9 cellular contexts compared by ENCODE assay signal in the genomic region with DNA sequence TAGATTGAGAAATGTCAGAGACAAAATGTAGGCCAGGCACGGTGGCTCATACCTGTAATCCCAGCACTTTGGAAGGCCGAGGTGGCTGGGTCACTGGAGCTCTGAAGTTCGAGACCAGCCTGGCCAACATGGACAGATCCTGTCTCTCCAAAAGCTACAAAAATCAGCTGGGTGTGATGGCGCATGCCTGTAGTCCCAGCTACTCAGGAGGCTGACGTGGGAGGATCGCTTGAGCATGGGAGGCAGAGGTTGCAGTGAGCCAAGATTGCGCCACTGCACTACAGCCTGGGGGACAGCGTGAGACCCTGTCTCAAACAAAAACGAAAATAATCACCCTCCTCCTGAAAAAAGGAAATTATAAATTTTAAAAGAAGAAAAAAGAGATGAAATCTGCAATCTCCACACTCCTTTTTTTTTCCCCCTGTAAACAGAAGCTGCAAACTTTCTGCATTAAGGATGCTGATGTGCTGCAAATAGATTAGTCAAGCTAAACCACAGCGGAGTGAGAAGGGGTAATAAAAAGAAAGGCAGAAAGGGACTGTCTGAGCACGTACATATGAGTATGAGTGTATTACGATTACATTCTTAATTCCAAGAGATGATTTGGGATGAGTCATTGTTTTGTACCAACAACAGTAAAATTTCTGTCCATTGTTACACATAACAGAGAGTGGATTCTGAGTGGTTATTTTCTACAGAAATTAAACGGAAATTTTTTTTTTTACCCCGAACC.
DNase-seq lines count a peak whose midpoint lies in the region; ATAC-seq and TF ChIP-seq lines count a peak whose summit lies in the region.
"Had no signal": no experiment of that assay in that cellular context is flagged by ENCODE, and none has a peak within 500 bp of the region (broad histone marks: within the 10 kb centered on the region; RNA-seq: fewer than 3 reads in every experiment).

No MANE protein-coding gene starts in this region.

- H4K8ac ChIP-seq in H9 (replicated peaks; ENCODE audit: insufficient read length, low read depth, low read length) = no peak overlapping the region

- H2BK12ac ChIP-seq in H9 (ENCODE audit: insufficient read length, low read depth, low read length) = no peak overlapping the region

- H3K56ac ChIP-seq in H9 (ENCODE audit: insufficient read length, low read depth, low read length) = no peak overlapping the region

- H3K9me3 ChIP-seq in PC-9 (ENCODE audit: insufficient read depth, low read depth) (no peaks in the 10 kb centered on the region), H9 (ENCODE audit: control insufficient read depth, low read depth, low read length) (no peaks in the 10 kb centered on the region)

- H3K4me3 ChIP-seq in PC-9 = no peak overlapping the region
- H3K4me3 ChIP-seq: GM12878 had no signal

- TF ChIP-seq CTCF in PC-9 (conservative IDR thresholded peaks at IDR 0.05) (no peak), progenitor cell of endocrine pancreas (IDR thresholded peaks at IDR 0.05; ENCODE audit: unreplicated experiment) (no peak), H9 (conservative IDR thresholded peaks at IDR 0.05) (no peak)

- H3K36me3 ChIP-seq in PC-9 (ENCODE audit: low read depth) = no peaks in the 10 kb centered on the region

- no peaks in the 10 kb centered on the region for H3K27me3 ChIP-seq in PC-9 (ENCODE audit: insufficient read depth, low read depth)
- H3K27me3 ChIP-seq in H9 (ENCODE audit: insufficient read depth, low read length) = no peaks in the 10 kb centered on the region

- no peak overlapping the region for H2AK5ac ChIP-seq in H9 (ENCODE audit: insufficient read length, low read length)

- H3T11ph ChIP-seq in H9 (ENCODE audit: low read length) = no peak overlapping the region

- H3K23me2 ChIP-seq in H9 (ENCODE audit: insufficient read length, low read depth, low read length, poor library complexity, severe bottlenecking) = no peaks in the 10 kb centered on the region

- no peak overlapping the region for H2BK20ac ChIP-seq in H9 (ENCODE audit: low read depth, low read length, poor library complexity, severe bottlenecking)

- H3K79me2 ChIP-seq in PC-9 (ENCODE audit: low read depth) (peaks cover 40% of the 10 kb centered on the region), H9 (ENCODE audit: insufficient read depth, low read length) (0 out of 2 replicates have a peak, but pooled peaks cover 2% of the 10 kb centered on the region)

- no peaks in the 10 kb centered on the region; the same call in none of the 2 replicates for H4K20me1 ChIP-seq in PC-9 (ENCODE audit: insufficient read depth)
- no peaks in the 10 kb centered on the region for H4K20me1 ChIP-seq in H9 (ENCODE audit: control insufficient read depth, insufficient read depth, insufficient read length)

- H3K27ac Mint-ChIP-seq in progenitor cell of endocrine pancreas (peak overlapping the region; percentile 56), H9 (peak overlapping the region in 1 of 3 experiments; percentile 89; a peak in 3 of 7 replicates)

- DNase-seq in ELR (ENCODE audit: low read depth) (peak; percentile 97), PC-9 (peak in 1 of 2 experiments; percentile 74), dermis blood vessel endothelial cell (peak; percentile 69), progenitor cell of endocrine pancreas (ENCODE audit: low spot score, unreplicated experiment) (no peak), DMS153 treated with DMSO at 0.1 percent for 48 hours (lab: John Stamatoyannopoulos, UW; ENCODE audit: unreplicated experiment) (no peak), H9 (no peak)

- H3K18ac ChIP-seq in H9 (ENCODE audit: insufficient read length, low read depth, low read length) = no peak overlapping the region

- CTCF ChIA-PET in PC-9 (lab: Charles Lee) = interaction anchor here (0.7 kb wide), 1 partner anchor 79 kb away, joined by 3 read pairs; no protein-coding TSS in a partner anchor

- H3K4ac ChIP-seq in H9 (ENCODE audit: low read depth, low read length) = no peak overlapping the region

- intact Hi-C loops in PC-9 (cut with micrococcal nuclease; ENCODE audit: unreplicated experiment) = no loop called here

- H2BK5ac ChIP-seq in H9 (ENCODE audit: insufficient read length, low read length) = no peak overlapping the region

- POLR2A ChIA-PET in PC-9 (lab: Charles Lee; ENCODE audit: unreplicated experiment) = no interaction called here

- no TSS peak for BruUV-seq in PC-9 (replicated peaks; lab: Mats Ljungman, UMichigan)

- ATAC-seq in HG03280 (IDR thresholded peaks at IDR 0.05; ENCODE audit: unreplicated experiment) (no peak), GM21423 (IDR thresholded peaks at IDR 0.05; ENCODE audit: unreplicated experiment) (no peak)
- ATAC-seq: GM12878 had no signal

- H2AFZ ChIP-seq in PC-9 (no peak overlapping the region), H9 (ENCODE audit: low read length) (no peak overlapping the region)

- H3K79me1 ChIP-seq in H9 (ENCODE audit: insufficient read depth, low read depth, low read length, poor library complexity, severe bottlenecking) = no peaks in the 10 kb centered on the region

- H3K23ac ChIP-seq in H9 (ENCODE audit: insufficient read length, low read depth, low read length) = no peak overlapping the region

- H4K91ac ChIP-seq in H9 (ENCODE audit: insufficient read length, low read depth, low read length) = no peak overlapping the region

- no peaks in the 10 kb centered on the region for H3K9me2 ChIP-seq in PC-9 (ENCODE audit: insufficient read depth)

- H2BK120ac ChIP-seq in H9 (ENCODE audit: low read depth, low read length, poor library complexity, severe bottlenecking) = no peak overlapping the region

- H3K27ac ChIP-seq in PC-9 = peak overlapping the region; percentile 36
- H3K27ac ChIP-seq in H9 (ENCODE audit: insufficient read length, low read depth, low read length) = no peak overlapping the region

- H3K36me3 Mint-ChIP-seq in progenitor cell of endocrine pancreas (ENCODE audit: insufficient read depth) (no peaks in the 10 kb centered on the region), H9 (ENCODE audit: insufficient read depth in 1 of 3, low read depth in 3 of 3) (no peaks in the 10 kb centered on the region)

- H3K4me1 Mint-ChIP-seq in progenitor cell of endocrine pancreas (ENCODE audit: low read depth) (peaks cover 5% of the 10 kb centered on the region), H9 (peaks cover 15 to 21% of the 10 kb centered on the region in 2 experiments)

- H3K27me3 Mint-ChIP-seq in progenitor cell of endocrine pancreas (no peaks in the 10 kb centered on the region), H9 (ENCODE audit: low read depth) (no peaks in the 10 kb centered on the region)

- no peak overlapping the region for H2BK15ac ChIP-seq in H9 (ENCODE audit: low read depth, low read length)

- peaks cover 10% of the 10 kb centered on the region for H3F3A ChIP-seq in PC-9 (ENCODE audit: insufficient read depth, low read depth)

- H3K4me3 Mint-ChIP-seq in progenitor cell of endocrine pancreas (ENCODE audit: low read depth) (no peak overlapping the region), H9 (no peak overlapping the region)

- H3K4me2 ChIP-seq in PC-9 = 0 out of 2 replicates have a peak overlapping the region, but pooled peaks have one; percentile 3
- no peak overlapping the region for H3K4me2 ChIP-seq in H9 (ENCODE audit: insufficient read depth, insufficient read length, low read length)

- WGBS in H9 (ENCODE audit: extremely low coverage, insufficient read length, low lambda C conversion rate) = no CpG with 5 or more reads among the region's 14 CpGs

- no peak overlapping the region for H4K5ac ChIP-seq in H9 (ENCODE audit: insufficient read length, low read depth, low read length)

- H3K9ac ChIP-seq in H9 (ENCODE audit: extremely low read depth, insufficient read length, low read length) = no peak overlapping the region

- H3K4me1 ChIP-seq in PC-9 (replicated peaks; ENCODE audit: insufficient read depth) (peaks cover 7% of the 10 kb centered on the region), H9 (ENCODE audit: insufficient read depth, low read length) (peaks cover 2% of the 10 kb centered on the region; the same call in 1 of the 2 replicates)

- no peak overlapping the region for H3K14ac ChIP-seq in H9 (ENCODE audit: insufficient read depth, low read length)

- no peaks in the 10 kb centered on the region for H3K9me3 Mint-ChIP-seq in progenitor cell of endocrine pancreas (ENCODE audit: low read depth)
- no peaks in the 10 kb centered on the region for H3K9me3 Mint-ChIP-seq in H9

Comparison
In these comparisons a context has a peak if more than half of its experiments do, and no peak if none do; other contexts are left out.
1. DNase-seq: peak in ELR (single experiment) and dermis blood vessel endothelial cell (single experiment); none in progenitor cell of endocrine pancreas (single experiment), DMS153 treated with DMSO at 0.1 percent for 48 hours (single experiment) and H9 (single experiment).